ENCODE assay signal across 26 cellular contexts in the genomic region with DNA sequence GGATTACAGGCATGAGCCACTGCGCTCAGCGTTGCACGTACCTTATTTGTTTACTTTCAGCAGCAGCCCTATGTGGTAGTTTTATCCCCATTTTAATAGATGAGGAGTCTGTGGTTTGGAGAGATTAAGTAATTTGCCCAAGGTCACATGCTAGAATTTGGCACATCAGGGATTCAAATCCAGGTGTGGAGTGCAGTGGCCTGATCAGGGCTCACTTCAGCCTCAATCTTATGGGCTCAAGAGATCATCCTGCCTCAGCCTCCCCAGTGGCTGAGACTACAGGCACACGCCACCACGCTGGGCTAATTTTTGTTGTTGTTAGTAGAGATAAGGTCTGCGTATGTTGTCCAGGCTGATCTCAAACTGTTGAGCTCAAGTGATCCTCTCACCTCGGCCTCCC. TPM values are rescaled to one million over a fixed set of nuclear protein-coding genes. Genes with fewer than 3 reads are reported as not detected.
DNase-seq lines count a peak whose midpoint lies in the region; ATAC-seq and TF ChIP-seq lines count a peak whose summit lies in the region.
"Had no signal": no experiment of that assay in that cellular context is flagged by ENCODE, and none has a peak within 500 bp of the region (broad histone marks: within the 10 kb centered on the region; RNA-seq: fewer than 3 reads in every experiment).

No MANE protein-coding gene starts in this region.

- no peak for ATAC-seq in SK-N-SH treated with all-trans-retinoic acid at 6 μM for 48 hours
- ATAC-seq: heart right ventricle, psoas muscle had no signal

- TF ChIP-seq RAD21 in SK-N-SH (IDR thresholded peaks at IDR 0.05; ENCODE audit: low read length) = no peak

- 0 out of 2 replicates have a peak overlapping the region, but pooled peaks have one; percentile 10 for H3K4me2 ChIP-seq in SK-N-SH

- H3K27ac ChIP-seq in SK-N-SH (ENCODE audit: low read depth in 2 of 2, low read length in 1 of 2) = peak overlapping the region in 1 of 2 experiments; percentile 42; a peak in 1 of 4 replicates
- H3K27ac ChIP-seq in RWPE1 = peak overlapping the region; percentile 42; the same call in 1 of the 2 replicates
- peak overlapping the region; percentile 44 to 98 (median 70) for H3K27ac ChIP-seq in esophagus squamous epithelium
- H3K27ac ChIP-seq: brain microvascular endothelial cell, HL-60, psoas muscle, sigmoid colon had no signal

- peaks cover 10% of the 10 kb centered on the region for H3F3A ChIP-seq in SK-N-SH (replicated peaks; ENCODE audit: insufficient read depth)

- H3K36me3 ChIP-seq in SK-N-SH (replicated peaks in 1 of 2; ENCODE audit: control insufficient read depth in 1 of 2, insufficient read depth in 2 of 2, low read length in 1 of 2) (no peaks in the 10 kb centered on the region), esophagus squamous epithelium (no peaks in the 10 kb centered on the region)
- H3K36me3 ChIP-seq: brain microvascular endothelial cell, heart right ventricle, sigmoid colon had no signal

- intact Hi-C loops in esophagus squamous epithelium (cut with DNase I) = no loop called here

- no peaks in the 10 kb centered on the region for H3K27me3 ChIP-seq in SK-N-SH (ENCODE audit: insufficient read depth)
- no peaks in the 10 kb centered on the region for H3K27me3 ChIP-seq in esophagus squamous epithelium
- H3K27me3 ChIP-seq: brain microvascular endothelial cell, heart right ventricle, sigmoid colon had no signal

- WGBS in SK-N-SH (ENCODE audit: low lambda C conversion rate) = 82% methylated on average over 6 of the region's 7 CpGs
- 81 to 84% methylated on average over 6 to 7 of the region's 7 CpGs for WGBS in esophagus squamous epithelium, 2 donors

- no peaks in the 10 kb centered on the region for H3K9me3 ChIP-seq in SK-N-SH
- no peaks in the 10 kb centered on the region for H3K9me3 ChIP-seq in esophagus squamous epithelium
- H3K9me3 ChIP-seq: heart right ventricle, psoas muscle, sigmoid colon had no signal

- TF ChIP-seq CTCF in SK-N-SH (IDR thresholded peaks at IDR 0.05) (no peak), RWPE1 (conservative IDR thresholded peaks at IDR 0.05; ENCODE audit: low read depth) (no peak), esophagus squamous epithelium (IDR thresholded peaks at IDR 0.05) (no peak), GM20000 (IDR thresholded peaks at IDR 0.05; ENCODE audit: extremely low read depth, missing control alignments) (no peak)

- peaks cover 9 to 21% of the 10 kb centered on the region in 2 experiments; a peak in 2 of 4 replicates for H3K4me1 ChIP-seq in SK-N-SH (ENCODE audit: control insufficient read depth in 1 of 2, insufficient read depth in 2 of 2, low read depth in 1 of 2, low read length in 1 of 2)
- peaks cover 19 to 70% (median 19%) of the 10 kb centered on the region in 3 donors for H3K4me1 ChIP-seq in esophagus squamous epithelium

- DNase-seq in SK-N-SH (no peak), RWPE1 (ENCODE audit: low spot score) (no peak), esophagus squamous epithelium (lab: John Stamatoyannopoulos, UW) (no peak), mucosa of gallbladder (ENCODE audit: low spot score) (no peak), cerebellar cortex (ENCODE audit: low spot score) (no peak), GM20000 (ENCODE audit: low spot score) (no peak), NCI-H345 treated with DMSO at 0.1 percent for 48 hours (lab: John Stamatoyannopoulos, UW; ENCODE audit: unreplicated experiment) (no peak)
- DNase-seq: activated CD4-positive, alpha-beta T cell treated with anti-CD3 and anti-CD28 coated beads, Interleukin-2, amount 50 U/mL, for 48 hours; activated naive CD4-positive, alpha-beta T cell treated with anti-CD3 and anti-CD28 coated beads, Interleukin-2, amount 10 ng/mL, durations not matched to agents 7 days and 5 days; AML-193; brain microvascular endothelial cell; DND-41; effector CD8-positive, alpha-beta T cell; foreskin melanocyte; heart right ventricle; NCI-H1694; NCI-H2171 treated with DMSO at 0.1 percent for 48 hours; NCI-H524 treated with DMSO at 0.1 percent for 48 hours; psoas muscle; SIG-M5; sigmoid colon; stimulated activated CD4-positive, alpha-beta T cell treated with anti-CD3 and anti-CD28 coated beads, Interleukin-15, amount 100 ng/mL, for 24 hours; stimulated activated naive CD4-positive, alpha-beta T cell had no signal

- H3K4me3 ChIP-seq in SK-N-SH (ENCODE audit: low read depth in 2 of 2, low read length in 1 of 2) (no peak overlapping the region), esophagus squamous epithelium (no peak overlapping the region)
- H3K4me3 ChIP-seq: heart right ventricle, lung, psoas muscle, sigmoid colon had no signal

- POLR2A ChIA-PET in SK-N-SH (lab: Yijun Ruan, JAX) = no interaction called here
- POLR2A ChIA-PET in RWPE1 (lab: Yijun Ruan, JAX; ENCODE audit: low non-redundant PET) = no interaction called here

- H3K9me2 ChIP-seq in SK-N-SH = no peaks in the 10 kb centered on the region

- H4K20me1 ChIP-seq in SK-N-SH (ENCODE audit: insufficient read depth) = no peaks in the 10 kb centered on the region

- CTCF ChIA-PET in SK-N-SH (lab: Yijun Ruan, JAX) = interaction anchor here (1.0 to 1.4 kb wide), 2 partner anchors 69 to 70 kb away, joined by 3 to 4 read pairs; a partner anchor contains a TSS
- CTCF ChIA-PET in RWPE1 (lab: Yijun Ruan, JAX) = interaction anchor here (0.8 kb wide), 1 partner anchor 20 kb away, joined by 3 read pairs; no protein-coding TSS in a partner anchor

- TF ChIP-seq EP300 in SK-N-SH (IDR thresholded peaks at IDR 0.05; ENCODE audit: borderline replicate concordance in 1 of 2, low read depth in 1 of 2, low read length in 1 of 2) = no peak

- H3K79me2 ChIP-seq in SK-N-SH (ENCODE audit: insufficient read depth) = peaks cover 62% of the 10 kb centered on the region

- no peak overlapping the region for H2AFZ ChIP-seq in SK-N-SH (ENCODE audit: low read depth)

- no peak overlapping the region for H3K9ac ChIP-seq in SK-N-SH

- no peak for TF ChIP-seq POLR2A in esophagus squamous epithelium (IDR thresholded peaks at IDR 0.05)

TF ChIP-seq in SK-N-SH, 30 proteins besides CTCF, POLR2A, EP300 and RAD21 (continues in another document):
- TF ChIP-seq EZH2phosphoT487 (IDR thresholded peaks at IDR 0.05; ENCODE audit: borderline replicate concordance, low read depth) (no peak), YY1 (IDR thresholded peaks at IDR 0.05; ENCODE audit: low read depth) (no peak), SMC3 (IDR thresholded peaks at IDR 0.05; ENCODE audit: low read depth, low read length) (no peak)
- TF ChIP-seq, protein P1, sequence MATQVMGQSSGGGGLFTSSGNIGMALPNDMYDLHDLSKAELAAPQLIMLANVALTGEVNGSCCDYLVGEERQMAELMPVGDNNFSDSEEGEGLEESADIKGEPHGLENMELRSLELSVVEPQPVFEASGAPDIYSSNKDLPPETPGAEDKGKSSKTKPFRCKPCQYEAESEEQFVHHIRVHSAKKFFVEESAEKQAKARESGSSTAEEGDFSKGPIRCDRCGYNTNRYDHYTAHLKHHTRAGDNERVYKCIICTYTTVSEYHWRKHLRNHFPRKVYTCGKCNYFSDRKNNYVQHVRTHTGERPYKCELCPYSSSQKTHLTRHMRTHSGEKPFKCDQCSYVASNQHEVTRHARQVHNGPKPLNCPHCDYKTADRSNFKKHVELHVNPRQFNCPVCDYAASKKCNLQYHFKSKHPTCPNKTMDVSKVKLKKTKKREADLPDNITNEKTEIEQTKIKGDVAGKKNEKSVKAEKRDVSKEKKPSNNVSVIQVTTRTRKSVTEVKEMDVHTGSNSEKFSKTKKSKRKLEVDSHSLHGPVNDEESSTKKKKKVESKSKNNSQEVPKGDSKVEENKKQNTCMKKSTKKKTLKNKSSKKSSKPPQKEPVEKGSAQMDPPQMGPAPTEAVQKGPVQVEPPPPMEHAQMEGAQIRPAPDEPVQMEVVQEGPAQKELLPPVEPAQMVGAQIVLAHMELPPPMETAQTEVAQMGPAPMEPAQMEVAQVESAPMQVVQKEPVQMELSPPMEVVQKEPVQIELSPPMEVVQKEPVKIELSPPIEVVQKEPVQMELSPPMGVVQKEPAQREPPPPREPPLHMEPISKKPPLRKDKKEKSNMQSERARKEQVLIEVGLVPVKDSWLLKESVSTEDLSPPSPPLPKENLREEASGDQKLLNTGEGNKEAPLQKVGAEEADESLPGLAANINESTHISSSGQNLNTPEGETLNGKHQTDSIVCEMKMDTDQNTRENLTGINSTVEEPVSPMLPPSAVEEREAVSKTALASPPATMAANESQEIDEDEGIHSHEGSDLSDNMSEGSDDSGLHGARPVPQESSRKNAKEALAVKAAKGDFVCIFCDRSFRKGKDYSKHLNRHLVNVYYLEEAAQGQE (IDR thresholded peaks at IDR 0.05; ENCODE audit: low read depth, low read length) = no peak

TF ChIP-seq in SK-N-SH treated with all-trans-retinoic acid at 6 μM for 48 hours, 23 proteins besides CTCF, POLR2A, EP300 and RAD21 (continues in another document):
- TF ChIP-seq ZNF565 (CRISPR knock-in tag; conservative IDR thresholded peaks at IDR 0.05; ENCODE audit: low read depth) = no peak
- TF ChIP-seq, protein P2, sequence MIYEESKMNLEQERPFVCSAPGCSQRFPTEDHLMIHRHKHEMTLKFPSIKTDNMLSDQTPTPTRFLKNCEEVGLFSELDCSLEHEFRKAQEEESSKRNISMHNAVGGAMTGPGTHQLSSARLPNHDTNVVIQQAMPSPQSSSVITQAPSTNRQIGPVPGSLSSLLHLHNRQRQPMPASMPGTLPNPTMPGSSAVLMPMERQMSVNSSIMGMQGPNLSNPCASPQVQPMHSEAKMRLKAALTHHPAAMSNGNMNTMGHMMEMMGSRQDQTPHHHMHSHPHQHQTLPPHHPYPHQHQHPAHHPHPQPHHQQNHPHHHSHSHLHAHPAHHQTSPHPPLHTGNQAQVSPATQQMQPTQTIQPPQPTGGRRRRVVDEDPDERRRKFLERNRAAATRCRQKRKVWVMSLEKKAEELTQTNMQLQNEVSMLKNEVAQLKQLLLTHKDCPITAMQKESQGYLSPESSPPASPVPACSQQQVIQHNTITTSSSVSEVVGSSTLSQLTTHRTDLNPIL (CRISPR knock-in tag; IDR thresholded peaks at IDR 0.05; ENCODE audit: low read depth) = no peak
- TF ChIP-seq ESRRG (CRISPR knock-in tag; IDR thresholded peaks at IDR 0.05) = no peak
- TF ChIP-seq ARNTL (CRISPR knock-in tag; IDR thresholded peaks at IDR 0.05; ENCODE audit: borderline replicate concordance, low read depth) = no peak
- TF ChIP-seq GLIS3 (CRISPR knock-in tag; IDR thresholded peaks at IDR 0.05) = no peak
- TF ChIP-seq RARB (CRISPR knock-in tag; IDR thresholded peaks at IDR 0.05) = no peak

RNA-seq across cellular contexts. Expression of a gene that starts 18.5 kb away (rescaled TPM):
- polyA plus RNA-seq in SK-N-SH (2012; rRNA removed) = 16.2 and 19.7 TPM in 2 replicates
- 8.6 and 11.2 TPM in 2 replicates for polyA plus RNA-seq in SK-N-SH (2012; cell fraction: cytosol; rRNA removed)
- polyA plus RNA-seq in SK-N-SH (2012; cell fraction: nucleus; rRNA removed) = 76.3 and 105 TPM in 2 replicates
- total RNA-seq in esophagus squamous epithelium (100 to 1,000 TPM; 101 to 368 (median 128) TPM), mucosa of gallbladder (18.2 TPM)
